ENCODE assay signal across 37 cellular contexts in genomic region chr15:98483575-98484130, GRCh38.
DNase-seq lines count a peak whose midpoint lies in the region; ATAC-seq, FAIRE-seq and TF ChIP-seq lines count a peak whose summit lies in the region.
"Had no signal": no experiment of that assay in that cellular context is flagged by ENCODE, and none has a peak within 500 bp of the region (broad histone marks: within the 10 kb centered on the region; RNA-seq: fewer than 3 reads in every experiment).

No MANE protein-coding gene starts in this region.

- H4K20me1 ChIP-seq in SK-N-SH (ENCODE audit: insufficient read depth) (no peaks in the 10 kb centered on the region), H1 (replicated peaks in 1 of 2; ENCODE audit: control insufficient read depth in 1 of 2, insufficient read depth in 2 of 2, low read length in 2 of 2) (no peaks in the 10 kb centered on the region)
- H4K20me1 ChIP-seq: BLaER1; BLaER1 treated with 17β-estradiol and CSF1 and Interleukin-3, amounts not matched to agents 10 nM and 100 nM had no signal

- H2BK20ac ChIP-seq in H1 (ENCODE audit: low read length): no peak overlapping the region

- TF ChIP-seq EP300 in SK-N-SH (IDR thresholded peaks at IDR 0.05; ENCODE audit: borderline replicate concordance in 1 of 2, low read depth in 1 of 2, low read length in 1 of 2) (no peak), H1 (IDR thresholded peaks at IDR 0.05; ENCODE audit: borderline replicate concordance in 1 of 2, low read depth in 2 of 2, low read length in 2 of 2) (no peak)

- H2BK12ac ChIP-seq in H1 (ENCODE audit: low read depth, low read length): no peak overlapping the region

- H3K79me2 ChIP-seq in SK-N-SH (ENCODE audit: insufficient read depth) (no peaks in the 10 kb centered on the region), H1 (ENCODE audit: control insufficient read depth in 1 of 2, insufficient read depth in 2 of 2, low read length in 2 of 2) (no peaks in the 10 kb centered on the region)

- peaks cover 28% of the 10 kb centered on the region for H3K9me3 Mint-ChIP-seq in WTC11

- H3K18ac ChIP-seq in H1 (ENCODE audit: extremely low read depth, low read length): no peak overlapping the region

- DNase-seq in SK-N-SH: no peak
- no peak for DNase-seq in WTC11 (ENCODE audit: low spot score)
- DNase-seq in H1 (ENCODE audit: low read depth in 1 of 2, low spot score in 2 of 2): no peak
- DNase-seq in NCI-H2227 (lab: John Stamatoyannopoulos, UW; ENCODE audit: unreplicated experiment): no peak
- DNase-seq: 8988T; ACHN; AML-193; BE2C; C1 segment of cervical spinal cord; Caco-2; Calu3; CD4-positive, alpha-beta memory T cell; CD4-positive, alpha-beta T cell; CD4-positive, CD25-positive, alpha-beta regulatory T cell; CD8-positive, alpha-beta memory T cell; CD8-positive, alpha-beta T cell; COR-L47; DMS 273 treated with DMSO at 0.1 percent for 48 hours; DMS153; DMS53; DMS79; DMS79 treated with DMSO at 0.1 percent for 48 hours; DND-41; EL had no signal

- no peak overlapping the region for H2AK5ac ChIP-seq in H1 (ENCODE audit: low read depth, low read length)

- no peaks in the 10 kb centered on the region for H3K36me3 ChIP-seq in SK-N-SH (replicated peaks in 1 of 2; ENCODE audit: control insufficient read depth in 1 of 2, insufficient read depth in 2 of 2, low read length in 1 of 2)
- H3K36me3 ChIP-seq in HEK293 (ENCODE audit: control insufficient read depth in 2 of 2, insufficient read depth in 1 of 2, low read length in 2 of 2): no peaks in the 10 kb centered on the region
- H3K36me3 ChIP-seq in H1 (ENCODE audit: control insufficient read depth in 2 of 4, insufficient read depth in 4 of 4, low read length in 3 of 4): no peaks in the 10 kb centered on the region; a peak in 1 of 8 replicates
- H3K36me3 ChIP-seq: BE2C; BLaER1; BLaER1 treated with 17β-estradiol and CSF1 and Interleukin-3, amounts not matched to agents 10 nM and 100 nM had no signal

- H3K4me3 Mint-ChIP-seq in WTC11: no peak overlapping the region
- H3K4me3 Mint-ChIP-seq: B cell; CD14-positive monocyte; CD4-positive, alpha-beta memory T cell; CD4-positive, alpha-beta T cell; CD4-positive, CD25-positive, alpha-beta regulatory T cell; CD8-positive, alpha-beta memory T cell; CD8-positive, alpha-beta T cell had no signal

- peaks cover 13% of the 10 kb centered on the region for H3K36me3 Mint-ChIP-seq in WTC11
- H3K36me3 Mint-ChIP-seq: CD14-positive monocyte; CD4-positive, alpha-beta memory T cell; CD4-positive, CD25-positive, alpha-beta regulatory T cell; CD8-positive, alpha-beta memory T cell; CD8-positive, alpha-beta T cell had no signal

- H3K23ac ChIP-seq in H1 (ENCODE audit: insufficient read length): no peak overlapping the region

- no peak overlapping the region for H4K91ac ChIP-seq in H1 (replicated peaks; ENCODE audit: insufficient read length, low read length)

- TF ChIP-seq POLR2A in H1 (IDR thresholded peaks at IDR 0.05; ENCODE audit: control extremely low read depth in 1 of 2, low read depth in 2 of 2, low read length in 2 of 2): no peak

- no peak for TF ChIP-seq CTCF in SK-N-SH (IDR thresholded peaks at IDR 0.05)
- no peak for TF ChIP-seq CTCF in HEK293 (tag by site-specific recombination; IDR thresholded peaks at IDR 0.05)
- TF ChIP-seq CTCF in WTC11 (IDR thresholded peaks at IDR 0.05): no peak
- TF ChIP-seq CTCF in H1 (IDR thresholded peaks at IDR 0.05; ENCODE audit: control extremely low read depth in 1 of 3, insufficient read depth in 1 of 3, low read depth in 1 of 3, low read length in 3 of 3): no peak

- FAIRE-seq in H1 (lab: Jason Lieb, UNC): no peak
- FAIRE-seq: A204.1, D721Med had no signal

- no peak overlapping the region for H3K4ac ChIP-seq in H1 (replicated peaks; ENCODE audit: insufficient read length, low read depth, low read length)

- no peak overlapping the region for H3K9ac ChIP-seq in SK-N-SH
- H3K9ac ChIP-seq in H1 (replicated peaks in 1 of 4; ENCODE audit: extremely low read depth in 1 of 4, low read depth in 3 of 4, low read length in 3 of 4): no peak overlapping the region
- H3K9ac ChIP-seq: BLaER1; BLaER1 treated with 17β-estradiol and CSF1 and Interleukin-3, amounts not matched to agents 10 nM and 100 nM had no signal

- H2BK15ac ChIP-seq in H1 (ENCODE audit: low read length): no peak overlapping the region

- H2BK5ac ChIP-seq in H1 (ENCODE audit: low read depth, low read length): no peak overlapping the region

- H3K4me1 ChIP-seq in SK-N-SH (ENCODE audit: control insufficient read depth in 1 of 2, insufficient read depth in 2 of 2, low read depth in 1 of 2, low read length in 1 of 2) (no peaks in the 10 kb centered on the region), HEK293 (ENCODE audit: control insufficient read depth, insufficient read depth, low read length) (no peaks in the 10 kb centered on the region), H1 (replicated peaks in 1 of 4; ENCODE audit: control insufficient read depth in 3 of 4, insufficient read depth in 4 of 4, low read length in 3 of 4) (no peaks in the 10 kb centered on the region)
- H3K4me1 ChIP-seq: A549, BE2C, Caco-2 had no signal

- H3K27me3 Mint-ChIP-seq in WTC11 (ENCODE audit: low read depth): no peaks in the 10 kb centered on the region
- H3K27me3 Mint-ChIP-seq: B cell; CD4-positive, CD25-positive, alpha-beta regulatory T cell had no signal

- no peak overlapping the region for H3K4me3 ChIP-seq in SK-N-SH (ENCODE audit: low read depth in 2 of 2, low read length in 1 of 2)
- no peak overlapping the region for H3K4me3 ChIP-seq in HEK293 (ENCODE audit: low read depth, low read length)
- H3K4me3 ChIP-seq in H1 (ENCODE audit: extremely low read depth in 1 of 4, insufficient read depth in 2 of 4, low read depth in 3 of 4, low read length in 4 of 4): no peak overlapping the region
- H3K4me3 ChIP-seq: A549; BLaER1; BLaER1 treated with 17β-estradiol and CSF1 and Interleukin-3, amounts not matched to agents 10 nM and 100 nM had no signal

- no peaks in the 10 kb centered on the region for H3K4me1 Mint-ChIP-seq in WTC11
- H3K4me1 Mint-ChIP-seq: B cell; CD14-positive monocyte; CD4-positive, alpha-beta memory T cell; CD4-positive, CD25-positive, alpha-beta regulatory T cell; CD8-positive, alpha-beta memory T cell had no signal

- POLR2A ChIA-PET in SK-N-SH (lab: Yijun Ruan, JAX) (no interaction called here), HEK293 (lab: Yijun Ruan, JAX) (no interaction called here), WTC11 (lab: Charles Lee) (no interaction called here), H1 (lab: Charles Lee; ENCODE audit: partially characterized antibody) (no interaction called here)

- H2AFZ ChIP-seq in SK-N-SH (ENCODE audit: low read depth) (no peak overlapping the region), H1 (ENCODE audit: low read length) (no peak overlapping the region)

- no peaks in the 10 kb centered on the region for H3K23me2 ChIP-seq in H1 (ENCODE audit: low read depth, low read length)

- no peak for TF ChIP-seq RAD21 in SK-N-SH (IDR thresholded peaks at IDR 0.05; ENCODE audit: low read length)
- TF ChIP-seq RAD21 in H1 (IDR thresholded peaks at IDR 0.05 in 1 of 2, conservative IDR thresholded peaks at IDR 0.05 in 1 of 2; ENCODE audit: low read depth in 2 of 2, low read length in 2 of 2): no peak

- H3K56ac ChIP-seq in H1 (replicated peaks; ENCODE audit: insufficient read length, low read depth, low read length): no peak overlapping the region

- H3K27ac ChIP-seq in SK-N-SH (ENCODE audit: low read depth in 2 of 2, low read length in 1 of 2) (no peak overlapping the region), HEK293 (ENCODE audit: extremely low read depth, low read depth, low read length) (no peak overlapping the region), H1 (ENCODE audit: low read depth, low read length) (no peak overlapping the region)
- H3K27ac ChIP-seq: 22Rv1; A549; BLaER1; BLaER1 treated with 17β-estradiol and CSF1 and Interleukin-3, amounts not matched to agents 10 nM and 100 nM; C4-2B had no signal

- no peak overlapping the region for H4K5ac ChIP-seq in H1 (ENCODE audit: insufficient read length, low read depth, low read length)

- no peak overlapping the region for H3K14ac ChIP-seq in H1 (ENCODE audit: insufficient read length)

- H3K27ac Mint-ChIP-seq in WTC11: no peak overlapping the region
- H3K27ac Mint-ChIP-seq: B cell; CD14-positive monocyte; CD4-positive, alpha-beta memory T cell; CD4-positive, alpha-beta T cell; CD4-positive, CD25-positive, alpha-beta regulatory T cell; CD8-positive, alpha-beta T cell had no signal

- H3K4me2 ChIP-seq in SK-N-SH (no peak overlapping the region), H1 (ENCODE audit: insufficient read depth in 1 of 2, low read depth in 2 of 2, low read length in 2 of 2) (no peak overlapping the region)
- H3K4me2 ChIP-seq: A549; BLaER1; BLaER1 treated with 17β-estradiol and CSF1 and Interleukin-3, amounts not matched to agents 10 nM and 100 nM had no signal

- H3F3A ChIP-seq in SK-N-SH (replicated peaks; ENCODE audit: insufficient read depth): no peaks in the 10 kb centered on the region

- H2BK120ac ChIP-seq in H1 (replicated peaks; ENCODE audit: low read depth, low read length): no peak overlapping the region

- H3K9me3 ChIP-seq in SK-N-SH (peaks cover 4% of the 10 kb centered on the region; the same call in 1 of the 2 replicates), HEK293 (ENCODE audit: control insufficient read depth, insufficient read depth, low read depth, low read length) (peaks cover 6% of the 10 kb centered on the region), H1 (ENCODE audit: insufficient read depth in 2 of 2, low read depth in 1 of 2, low read length in 1 of 2) (peaks cover 7 to 8% of the 10 kb centered on the region in 2 experiments; a peak in 3 of 4 replicates)
- H3K9me3 ChIP-seq: BE2C had no signal

- no peaks in the 10 kb centered on the region for H3K9me2 ChIP-seq in SK-N-SH

- no peaks in the 10 kb centered on the region; the same call in 1 of the 2 replicates for H3K79me1 ChIP-seq in H1 (ENCODE audit: low read depth, low read length)

- ATAC-seq in SK-N-SH treated with all-trans-retinoic acid at 6 μM for 48 hours: no peak
- no peak for ATAC-seq in WTC11
- ATAC-seq in GM19395 (IDR thresholded peaks at IDR 0.05; ENCODE audit: unreplicated experiment): no peak
- no peak for ATAC-seq in HG03039 (IDR thresholded peaks at IDR 0.05; ENCODE audit: unreplicated experiment)
- ATAC-seq: A549; CD8-positive, alpha-beta T cell had no signal

- H3K27me3 ChIP-seq in SK-N-SH (ENCODE audit: insufficient read depth): no peaks in the 10 kb centered on the region
- no peaks in the 10 kb centered on the region for H3K27me3 ChIP-seq in H1 (replicated peaks in 1 of 4; ENCODE audit: control insufficient read depth in 3 of 4, extremely low read depth in 1 of 4, insufficient read depth in 3 of 4, low read length in 3 of 4)
- H3K27me3 ChIP-seq: BLaER1; BLaER1 treated with 17β-estradiol and CSF1 and Interleukin-3, amounts not matched to agents 10 nM and 100 nM had no signal

- CTCF ChIA-PET in SK-N-SH (lab: Yijun Ruan, JAX) (interaction anchor here (1.4 kb wide), 1 partner anchor 42 kb away, joined by 3 read pairs; no protein-coding TSS in a partner anchor), HEK293 (lab: Yijun Ruan, JAX) (interaction anchor here (0.9 kb wide), 1 partner anchor 35 kb away, joined by 4 read pairs; no protein-coding TSS in a partner anchor), WTC11 (lab: Charles Lee) (no interaction called here), H1 (lab: Charles Lee; ENCODE audit: partially characterized antibody) (interaction anchor here (1.2 to 1.3 kb wide), 2 partner anchors 11 to 36 kb away, joined by 3 read pairs; no protein-coding TSS in a partner anchor)

- no peak overlapping the region for H4K8ac ChIP-seq in H1 (ENCODE audit: extremely low read depth, insufficient read depth, low read length)

- WGBS in SK-N-SH (ENCODE audit: low lambda C conversion rate): 22% methylated on average over 1 of the region's 1 CpG
- 92% methylated on average over 1 of the region's 1 CpG; no CpG with 5 or more reads in 1 of the 2 experiments for WGBS in H1 (ENCODE audit: extremely low coverage in 1 of 2, insufficient coverage in 1 of 2, insufficient read length in 1 of 2, insufficient replicate concordance in 2 of 2, low coverage in 1 of 2, low lambda C conversion rate in 2 of 2, missing lambda C conversion rate in 1 of 2), 2 experiments
